ENCODE assay signal across 22 cellular contexts in the genomic region with DNA sequence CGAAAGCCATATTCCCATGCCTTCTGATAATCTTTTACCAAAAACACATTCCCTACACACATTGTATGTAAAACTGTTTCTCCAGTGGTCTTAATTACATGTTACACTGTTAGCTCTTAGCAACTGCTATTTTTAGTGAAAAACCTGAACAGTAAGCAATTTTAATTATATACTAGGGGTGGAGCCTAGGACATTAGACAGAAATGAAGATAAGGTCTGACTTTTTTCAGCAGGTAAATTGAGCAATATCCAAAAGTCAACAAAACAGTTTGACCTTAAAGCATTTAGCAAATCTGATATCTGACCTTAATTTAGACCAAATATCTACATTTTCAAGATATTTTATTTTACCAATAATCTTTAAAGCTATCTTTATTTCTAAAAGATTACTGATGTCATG.
"Had no signal": no experiment of that assay in that cellular context is flagged by ENCODE, and none has a peak within 500 bp of the region (broad histone marks: within the 10 kb centered on the region; RNA-seq: fewer than 3 reads in every experiment).

No MANE protein-coding gene starts in this region.

- H3K27ac ChIP-seq: dorsolateral prefrontal cortex, neural progenitor cell, prostate gland, right atrium auricular region, thyroid gland, vagina had no signal

- ATAC-seq: mucosa of descending colon; natural killer cell treated with Interleukin-12 subunit alpha and Interleukin-12 subunit beta and Interleukin-15 and Interleukin-18, amount 100 ng/mL, for 72 hours; sciatic nerve; stimulated activated naive CD8-positive, alpha-beta T cell treated with anti-CD3 and anti-CD28 coated beads, Interleukin-15, amount 100 ng/mL, for 72 hours had no signal

- H3K9me3 ChIP-seq: mucosa of descending colon, prostate gland, thyroid gland, vagina had no signal

- H3K4me1 ChIP-seq: neural progenitor cell, prostate gland, right atrium auricular region, thyroid gland had no signal

- DNase-seq: dorsolateral prefrontal cortex; effector CD4-positive, alpha-beta T cell; hypothalamus; immature natural killer cell; mucosa of descending colon; naive B cell; stimulated activated CD4-positive, alpha-beta T cell treated with anti-CD3 and anti-CD28 coated beads, Interleukin-15, amount 100 ng/mL, for 24 hours; stimulated activated CD4-positive, alpha-beta T cell treated with anti-CD3 and anti-CD28 coated beads, Interleukin-2, amount 100 ng/mL, for 48 hours; stimulated activated naive CD4-positive, alpha-beta T cell; stimulated activated naive CD8-positive, alpha-beta T cell treated with anti-CD3 and anti-CD28 coated beads, Interleukin-15, amount 100 ng/mL, for 72 hours; trophoblast cell had no signal

- FAIRE-seq: colon, frontal cortex, keratinocyte had no signal

- H3K36me3 ChIP-seq: neural progenitor cell, prostate gland, right atrium auricular region, thyroid gland, vagina had no signal

- H3K27me3 ChIP-seq: neural progenitor cell, right atrium auricular region, thyroid gland, vagina had no signal

- H3K4me3 ChIP-seq: dorsolateral prefrontal cortex, lung, mucosa of descending colon, neural progenitor cell, prostate gland, right atrium auricular region, thyroid gland, vagina had no signal
